37 cellular contexts compared by ENCODE assay signal in the genomic region with DNA sequence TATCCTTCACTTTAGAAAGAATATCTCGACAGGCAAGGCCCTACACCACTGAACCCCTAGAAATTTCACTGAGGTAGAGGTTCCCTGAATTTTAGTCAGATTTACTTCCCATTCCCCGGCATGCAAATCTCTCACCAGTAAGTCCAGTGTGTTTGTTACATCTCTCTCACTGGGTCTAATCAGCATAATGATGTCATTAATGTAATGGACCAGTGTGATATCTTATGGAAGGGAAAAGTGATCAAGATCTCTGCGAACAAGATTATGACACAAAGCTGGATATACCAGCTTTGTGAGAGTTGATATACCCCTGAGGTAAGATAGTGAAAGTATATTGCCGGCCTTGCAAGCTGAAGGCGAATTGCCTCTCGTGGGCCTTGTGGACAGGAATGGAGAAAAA. TPM values are rescaled to one million over a fixed set of nuclear protein-coding genes. Genes with fewer than 3 reads are reported as not detected.
"Had no signal": no experiment of that assay in that cellular context is flagged by ENCODE, and none has a peak within 500 bp of the region (broad histone marks: within the 10 kb centered on the region; RNA-seq: fewer than 3 reads in every experiment).

No MANE protein-coding gene starts in this region.

- H3K4me3 Mint-ChIP-seq: T-cell had no signal

- H3K27ac Mint-ChIP-seq: T-cell had no signal

- H3K4me1 Mint-ChIP-seq: T-cell had no signal

- H3K27me3 ChIP-seq: SJCRH30 had no signal

- FAIRE-seq: RCC 7860 had no signal

- H3K9me3 ChIP-seq: SJCRH30 had no signal

- H2AFZ ChIP-seq: PC-9 had no signal

- H3K9me3 Mint-ChIP-seq: T-cell had no signal

- H3K4me1 ChIP-seq: SJCRH30 had no signal

- DNase-seq: Karpas-422, MM.1S, MV-4-11, NCI-H1092, NCI-H1105, NCI-H1436, NCI-H146, NCI-H1694, NCI-H187, NCI-H1930, NCI-H2029 treated with DMSO at 0.1 percent for 48 hours, NCI-H2081 treated with DMSO at 0.1 percent for 48 hours, NCI-H2107, NCI-H2171, NCI-H226, NCI-H446 treated with DMSO at 0.1 percent for 48 hours, NCI-H510A, NCI-H524, NCI-H526, NCI-H69, NCI-H748 treated with DMSO at 0.1 percent for 48 hours, PC-9, SHP77, SIG-M5, SJCRH30, T-cell had no signal

- H3K4me3 ChIP-seq: PC-9, SJCRH30, SK-N-MC had no signal

- ATAC-seq: Panc1, Right ventricle myocardium inferior, SK-N-SH treated with all-trans-retinoic acid at 6 μM for 48 hours, T-cell had no signal

- H3K4me2 ChIP-seq: PC-9 had no signal

- H3K27ac ChIP-seq: PC-9, RWPE1, SJCRH30, SK-N-MC had no signal

- H3K27me3 Mint-ChIP-seq: T-cell had no signal

- H3K36me3 ChIP-seq: SJCRH30 had no signal

- H3K36me3 Mint-ChIP-seq: T-cell had no signal

RNA-seq across cellular contexts. Expression of a gene that starts 7.9 kb away (rescaled TPM):
- total RNA-seq: LHCN-M2, MCF 10A, OCI-LY7, PC-9, Right ventricle myocardium inferior, RPMI7951, SJCRH30, SK-MEL-5, T-cell had no signal
